15 cellular contexts compared by ENCODE assay signal in genomic region chr1:75542818-75543570, GRCh38.
"Had no signal": no experiment of that assay in that cellular context is flagged by ENCODE, and none has a peak within 500 bp of the region (broad histone marks: within the 10 kb centered on the region; RNA-seq: fewer than 3 reads in every experiment).

No MANE protein-coding gene starts in this region.

- H3K4me1 Mint-ChIP-seq: activated CD4-positive, alpha-beta T cell treated with anti-CD3 and anti-CD28 coated beads for 36 hours; immature natural killer cell; T-cell had no signal

- DNase-seq: activated CD4-positive, alpha-beta T cell treated with anti-CD3 and anti-CD28 coated beads for 36 hours; activated CD8-positive, alpha-beta memory T cell treated with anti-CD3 and anti-CD28 coated beads, Interleukin-2, amount 50 U/mL, for 4 hours; activated CD8-positive, alpha-beta T cell treated with anti-CD3 and anti-CD28 coated beads for 36 hours; activated naive CD4-positive, alpha-beta T cell; aorta; effector CD4-positive, alpha-beta T cell; immature natural killer cell; left lung; pancreas; stimulated activated CD4-positive, alpha-beta T cell treated with anti-CD3 and anti-CD28 coated beads, Interleukin-15, amount 100 ng/mL, for 24 hours; T-cell; T1000 had no signal

- H3K4me3 Mint-ChIP-seq: activated CD4-positive, alpha-beta T cell treated with anti-CD3 and anti-CD28 coated beads for 36 hours; activated CD8-positive, alpha-beta T cell treated with anti-CD3 and anti-CD28 coated beads for 36 hours; immature natural killer cell; neural crest cell; T-cell had no signal

- H3K27me3 ChIP-seq: cardiac muscle cell, left lung, pancreas, vagina had no signal

- H3K27ac Mint-ChIP-seq: activated CD4-positive, alpha-beta T cell treated with anti-CD3 and anti-CD28 coated beads for 36 hours; activated CD8-positive, alpha-beta T cell treated with anti-CD3 and anti-CD28 coated beads for 36 hours; immature natural killer cell; T-cell had no signal

- H3K4me1 ChIP-seq: left lung, vagina had no signal

- ATAC-seq: activated CD4-positive, alpha-beta T cell treated with anti-CD3 and anti-CD28 coated beads for 36 hours; activated CD8-positive, alpha-beta T cell treated with anti-CD3 and anti-CD28 coated beads for 36 hours; left lung; pancreas; T-cell had no signal

- H3K27ac ChIP-seq: cardiac muscle cell, left lung, pancreas, vagina had no signal

- H3K36me3 ChIP-seq: cardiac muscle cell, left lung, pancreas, vagina had no signal

- H3K36me3 Mint-ChIP-seq: immature natural killer cell, T-cell had no signal

- H3K4me3 ChIP-seq: cardiac muscle cell, left lung, pancreas, vagina had no signal
